Comparison of ENCODE assay signal across 1 cellular context in the genomic region with DNA sequence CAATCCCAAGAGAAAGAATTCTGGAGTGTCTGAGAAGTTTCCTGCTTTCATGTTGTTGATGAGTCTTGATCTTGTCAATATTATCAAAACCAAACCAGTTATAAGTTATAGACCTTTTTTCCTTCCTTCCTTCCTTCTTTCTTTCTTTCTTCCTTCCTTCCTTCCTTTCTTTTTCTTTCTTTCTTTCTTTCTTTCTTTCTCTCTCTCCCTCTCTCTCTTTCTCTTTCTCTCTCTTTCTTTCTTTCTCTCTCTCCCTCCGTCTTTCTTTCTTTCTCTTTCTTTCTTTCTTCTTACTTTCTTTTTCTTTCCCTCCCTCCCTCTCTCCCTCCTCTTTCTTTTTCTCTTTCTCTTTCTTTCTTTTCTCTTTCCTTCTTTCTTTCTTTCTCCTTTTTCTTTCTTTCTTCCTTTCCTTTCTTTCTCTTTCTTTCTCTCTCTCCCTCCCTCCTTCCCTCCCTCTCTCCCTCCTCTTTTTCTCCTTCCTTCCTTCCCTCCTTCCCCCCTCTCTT.
TF ChIP-seq lines count a peak whose summit lies in the region.

A gene (minus strand): TSS at position 51 of the 506 bp plus-strand sequence. CDS start 0 bp downstream, at position 51.

TF ChIP-seq in HCT116, 20 proteins besides CTCF, POLR2A, EP300 and RAD21 (continued from another document):
- TF ChIP-seq, protein P1, sequence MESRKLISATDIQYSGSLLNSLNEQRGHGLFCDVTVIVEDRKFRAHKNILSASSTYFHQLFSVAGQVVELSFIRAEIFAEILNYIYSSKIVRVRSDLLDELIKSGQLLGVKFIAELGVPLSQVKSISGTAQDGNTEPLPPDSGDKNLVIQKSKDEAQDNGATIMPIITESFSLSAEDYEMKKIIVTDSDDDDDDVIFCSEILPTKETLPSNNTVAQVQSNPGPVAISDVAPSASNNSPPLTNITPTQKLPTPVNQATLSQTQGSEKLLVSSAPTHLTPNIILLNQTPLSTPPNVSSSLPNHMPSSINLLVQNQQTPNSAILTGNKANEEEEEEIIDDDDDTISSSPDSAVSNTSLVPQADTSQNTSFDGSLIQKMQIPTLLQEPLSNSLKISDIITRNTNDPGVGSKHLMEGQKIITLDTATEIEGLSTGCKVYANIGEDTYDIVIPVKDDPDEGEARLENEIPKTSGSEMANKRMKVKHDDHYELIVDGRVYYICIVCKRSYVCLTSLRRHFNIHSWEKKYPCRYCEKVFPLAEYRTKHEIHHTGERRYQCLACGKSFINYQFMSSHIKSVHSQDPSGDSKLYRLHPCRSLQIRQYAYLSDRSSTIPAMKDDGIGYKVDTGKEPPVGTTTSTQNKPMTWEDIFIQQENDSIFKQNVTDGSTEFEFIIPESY (IDR thresholded peaks at IDR 0.05; ENCODE audit: extremely low read depth, insufficient replicate concordance, low read length) = no peak
- no peak for TF ChIP-seq CEBPB (IDR thresholded peaks at IDR 0.05; ENCODE audit: low read depth)
- TF ChIP-seq SP1 (IDR thresholded peaks at IDR 0.05; ENCODE audit: low read depth) = no peak
- TF ChIP-seq ZFX (IDR thresholded peaks at IDR 0.05) = no peak
- TF ChIP-seq, protein P2, sequence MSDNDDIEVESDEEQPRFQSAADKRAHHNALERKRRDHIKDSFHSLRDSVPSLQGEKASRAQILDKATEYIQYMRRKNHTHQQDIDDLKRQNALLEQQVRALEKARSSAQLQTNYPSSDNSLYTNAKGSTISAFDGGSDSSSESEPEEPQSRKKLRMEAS (IDR thresholded peaks at IDR 0.05) = no peak
